ENCODE assay signal across 1 cellular context in the genomic region with DNA sequence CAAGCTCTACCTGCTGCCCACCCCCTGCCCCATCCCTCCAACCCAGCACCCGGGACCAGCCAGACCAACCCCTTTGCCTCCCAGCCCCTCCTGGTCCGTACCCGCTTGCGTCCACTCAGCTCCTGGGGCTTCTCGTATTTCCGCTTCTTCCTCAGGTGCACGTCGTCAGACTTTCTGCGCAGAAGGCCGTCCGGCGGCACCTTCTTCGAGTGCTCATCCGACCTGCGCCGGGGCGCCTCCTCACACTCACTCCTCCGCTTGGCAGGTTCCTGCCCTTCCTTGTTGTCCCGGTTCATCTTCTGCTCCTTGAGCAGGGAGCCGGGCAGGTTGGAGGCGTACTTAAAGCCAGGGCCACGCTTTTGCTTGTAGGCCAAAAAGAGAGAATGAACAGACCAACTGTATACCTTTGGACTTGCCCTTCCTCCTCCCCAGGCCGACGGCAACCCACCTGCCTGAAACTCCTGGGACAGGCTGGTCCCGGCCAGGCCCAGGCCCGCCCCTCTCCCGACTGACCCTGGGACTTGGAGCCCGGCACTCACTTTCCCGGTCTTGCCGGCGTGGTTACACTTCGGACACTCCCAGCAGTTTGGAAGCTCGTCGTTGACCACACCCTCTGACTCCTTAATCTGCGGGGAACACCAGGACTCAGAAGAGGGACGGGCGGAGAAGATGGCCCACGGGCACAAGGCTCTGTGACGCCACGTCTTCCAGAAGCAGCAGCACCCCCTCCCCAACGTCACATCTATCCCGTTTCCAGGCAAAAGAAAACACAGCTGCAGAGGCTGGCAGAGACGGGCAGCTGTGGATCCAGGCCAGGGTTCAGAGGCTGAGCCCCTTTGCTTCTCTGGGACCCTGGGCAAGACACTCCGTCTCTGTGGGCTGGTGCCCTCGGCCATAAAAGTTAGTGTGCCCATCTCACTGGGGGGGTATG.
TF ChIP-seq lines count a peak whose summit lies in the region.

No MANE protein-coding gene starts in this region.

TF ChIP-seq in HCT116, 20 proteins besides CTCF, POLR2A, EP300 and RAD21 (continued from another document):
- TF ChIP-seq POLR2AphosphoS5 (IDR thresholded peaks at IDR 0.05; ENCODE audit: low read depth, low read length) (no peak), SP1 (IDR thresholded peaks at IDR 0.05; ENCODE audit: low read depth) (no peak), JUND (IDR thresholded peaks at IDR 0.05) (no peak), SRF (IDR thresholded peaks at IDR 0.05; ENCODE audit: low read depth) (no peak), EGR1 (IDR thresholded peaks at IDR 0.05; ENCODE audit: low read depth) (no peak), EZH2phosphoT487 (IDR thresholded peaks at IDR 0.05; ENCODE audit: borderline replicate concordance) (no peak)
- TF ChIP-seq, protein P1, sequence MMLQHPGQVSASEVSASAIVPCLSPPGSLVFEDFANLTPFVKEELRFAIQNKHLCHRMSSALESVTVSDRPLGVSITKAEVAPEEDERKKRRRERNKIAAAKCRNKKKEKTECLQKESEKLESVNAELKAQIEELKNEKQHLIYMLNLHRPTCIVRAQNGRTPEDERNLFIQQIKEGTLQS (IDR thresholded peaks at IDR 0.05), result no peak
- TF ChIP-seq, protein P2, sequence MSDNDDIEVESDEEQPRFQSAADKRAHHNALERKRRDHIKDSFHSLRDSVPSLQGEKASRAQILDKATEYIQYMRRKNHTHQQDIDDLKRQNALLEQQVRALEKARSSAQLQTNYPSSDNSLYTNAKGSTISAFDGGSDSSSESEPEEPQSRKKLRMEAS (IDR thresholded peaks at IDR 0.05), result no peak
